1 cellular context compared by ENCODE assay signal in the genomic region with DNA sequence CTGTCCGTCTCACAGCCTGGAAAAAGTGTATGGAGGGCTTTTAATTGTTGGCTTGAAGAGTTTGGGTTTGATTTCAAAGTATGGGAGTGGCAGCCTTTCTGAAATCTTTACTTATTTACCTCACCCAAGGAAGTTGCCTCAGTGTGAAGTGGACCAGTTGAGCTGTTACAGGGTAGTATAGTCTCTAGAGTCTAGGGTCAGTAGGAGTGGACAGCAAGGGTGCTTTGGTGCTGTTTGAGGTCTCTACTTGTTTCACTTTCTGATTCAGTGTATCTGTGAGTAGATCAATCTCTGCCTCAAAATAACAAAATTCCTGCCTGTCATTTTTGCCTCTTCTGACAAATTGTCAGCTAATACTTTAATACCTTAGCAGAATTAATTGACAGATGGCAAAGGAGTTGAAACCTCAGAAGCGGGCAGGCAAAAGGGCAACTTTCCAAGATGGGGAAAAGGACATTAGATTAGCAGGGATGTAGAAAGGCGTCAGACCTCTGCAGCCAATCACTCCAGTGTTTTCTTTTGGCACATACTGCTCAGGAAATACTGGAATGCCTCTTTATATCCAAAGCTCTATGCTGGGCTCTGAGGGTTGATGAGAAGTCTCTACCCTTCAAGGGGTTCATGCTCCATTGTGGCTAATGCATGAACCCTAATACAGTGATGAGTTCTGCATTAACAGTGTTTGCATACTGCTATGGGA.
TF ChIP-seq lines count a peak whose summit lies in the region.

No MANE protein-coding gene starts in this region.

TF ChIP-seq in K562, 482 proteins besides CTCF, POLR2A, EP300 and RAD21:
- TF ChIP-seq RBM14 (IDR thresholded peaks at IDR 0.05; ENCODE audit: borderline replicate concordance, insufficient read depth, low read depth, low read length) = no peak
